Comparison of ENCODE assay signal across 14 cellular contexts in genomic region chr1:107840746-107841145, GRCh38.
DNase-seq lines count a peak whose midpoint lies in the region; ATAC-seq, FAIRE-seq and TF ChIP-seq lines count a peak whose summit lies in the region.
"Had no signal": no experiment of that assay in that cellular context is flagged by ENCODE, and none has a peak within 500 bp of the region (broad histone marks: within the 10 kb centered on the region; RNA-seq: fewer than 3 reads in every experiment).

No MANE protein-coding gene starts in this region.

- H3K27me3 ChIP-seq in small intestine (ENCODE audit: control insufficient read depth in 2 of 2, insufficient read depth in 2 of 2, low read length in 2 of 2) (no peaks in the 10 kb centered on the region), hepatocyte (no peaks in the 10 kb centered on the region), prostate gland (replicated peaks; ENCODE audit: insufficient read depth) (no peaks in the 10 kb centered on the region)
- H3K27me3 ChIP-seq: tibial artery had no signal

- FAIRE-seq in small intestine (lab: Jason Lieb, UNC), result no peak
- FAIRE-seq: GM12891, kidney had no signal

- H3K27ac ChIP-seq in small intestine (ENCODE audit: low read depth in 1 of 2, low read length in 1 of 2), result no peak overlapping the region
- no peak overlapping the region for H3K27ac ChIP-seq in hepatocyte
- no peak overlapping the region for H3K27ac ChIP-seq in prostate gland
- H3K27ac ChIP-seq: tibial artery had no signal

- WGBS in small intestine, 3 donors, result 22 to 50% (median 50%) methylated on average over 1 of the region's 1 CpG
- 62% methylated on average over 1 of the region's 1 CpG for WGBS in hepatocyte (ENCODE audit: low lambda C conversion rate, missing lambda C conversion rate)
- WGBS in prostate gland, result 11% methylated on average over 1 of the region's 1 CpG

- intact Hi-C loops in activated CD8-positive, alpha-beta T cell treated with anti-CD3 and anti-CD28 coated beads for 36 hours (cut with micrococcal nuclease), result no loop called here
- intact Hi-C loops in prostate gland (cut with DNase I), result no loop called here

- DNase-seq in activated CD8-positive, alpha-beta memory T cell treated with anti-CD3 and anti-CD28 coated beads, Interleukin-2, amount 10 ng/mL, durations not matched to agents 7 days and 5 days, result no peak
- DNase-seq in activated CD8-positive, alpha-beta memory T cell treated with anti-CD3 and anti-CD28 coated beads, Interleukin-2, amount 50 U/mL, for 4 hours, result no peak
- DNase-seq in Kasumi-1 (lab: John Stamatoyannopoulos, UW) (peak; percentile 36 to 60), small intestine (peak; percentile 31), left lobe of liver (ENCODE audit: low spot score) (no peak), hepatocyte (ENCODE audit: low spot score) (no peak), prostate gland (ENCODE audit: low spot score) (no peak)
- no peak for DNase-seq in activated CD8-positive, alpha-beta T cell treated with anti-CD3 and anti-CD28 coated beads for 36 hours
- DNase-seq: DMS79, kidney, NCI-H1048, NCI-H446, tibial artery had no signal

- TF ChIP-seq POLR2A in prostate gland (IDR thresholded peaks at IDR 0.05), result no peak

- peak overlapping the region; percentile 1 for H3K4me3 Mint-ChIP-seq in activated CD8-positive, alpha-beta memory T cell treated with anti-CD3 and anti-CD28 coated beads, Interleukin-2, amount 10 ng/mL, durations not matched to agents 7 days and 5 days
- H3K4me3 Mint-ChIP-seq in activated CD8-positive, alpha-beta T cell treated with anti-CD3 and anti-CD28 coated beads for 36 hours, result peak overlapping the region; percentile 2

- peak overlapping the region; percentile 37 for H3K27ac Mint-ChIP-seq in activated CD8-positive, alpha-beta memory T cell treated with anti-CD3 and anti-CD28 coated beads, Interleukin-2, amount 10 ng/mL, durations not matched to agents 7 days and 5 days
- H3K27ac Mint-ChIP-seq in activated CD8-positive, alpha-beta T cell treated with anti-CD3 and anti-CD28 coated beads for 36 hours, result peak overlapping the region; percentile 62

- no peak overlapping the region for H3K4me2 ChIP-seq in hepatocyte

- no peaks in the 10 kb centered on the region for H3K9me2 ChIP-seq in hepatocyte (replicated peaks; ENCODE audit: insufficient read depth)

- no peaks in the 10 kb centered on the region for H3K36me3 ChIP-seq in small intestine (ENCODE audit: control insufficient read depth in 2 of 2, insufficient read depth in 2 of 2, low read length in 2 of 2)
- H3K36me3 ChIP-seq in hepatocyte (replicated peaks; ENCODE audit: insufficient read depth, low read depth), result no peaks in the 10 kb centered on the region
- no peaks in the 10 kb centered on the region for H3K36me3 ChIP-seq in prostate gland
- H3K36me3 ChIP-seq: tibial artery had no signal

- H3K9me3 ChIP-seq in small intestine (ENCODE audit: control insufficient read depth, low read depth) (no peaks in the 10 kb centered on the region), hepatocyte (ENCODE audit: low read depth) (no peaks in the 10 kb centered on the region), prostate gland (no peaks in the 10 kb centered on the region)
- H3K9me3 ChIP-seq: tibial artery had no signal

- POLR2A ChIA-PET in activated CD8-positive, alpha-beta T cell treated with anti-CD3 and anti-CD28 coated beads for 36 hours (lab: Charles Lee), result interaction anchor here (0.9 kb wide), 1 partner anchor 124 kb away, joined by 3 read pairs; no protein-coding TSS in a partner anchor

- H3K4me3 ChIP-seq in small intestine (ENCODE audit: low read depth in 1 of 2, low read length in 2 of 2), result no peak overlapping the region
- no peak overlapping the region for H3K4me3 ChIP-seq in hepatocyte
- H3K4me3 ChIP-seq in prostate gland, result no peak overlapping the region
- H3K4me3 ChIP-seq: tibial artery had no signal

- peaks cover 4% of the 10 kb centered on the region for H3K9me3 Mint-ChIP-seq in activated CD8-positive, alpha-beta memory T cell treated with anti-CD3 and anti-CD28 coated beads, Interleukin-2, amount 10 ng/mL, durations not matched to agents 7 days and 5 days (ENCODE audit: low read depth)
- peaks cover 15% of the 10 kb centered on the region for H3K9me3 Mint-ChIP-seq in activated CD8-positive, alpha-beta T cell treated with anti-CD3 and anti-CD28 coated beads for 36 hours

- H3K79me2 ChIP-seq in hepatocyte, result no peaks in the 10 kb centered on the region

- no peaks in the 10 kb centered on the region for H3K4me1 ChIP-seq in small intestine (ENCODE audit: control insufficient read depth in 2 of 2, insufficient read depth in 1 of 2, low read depth in 1 of 2, low read length in 1 of 2)
- H3K4me1 ChIP-seq in hepatocyte (ENCODE audit: insufficient read depth), result no peaks in the 10 kb centered on the region
- no peaks in the 10 kb centered on the region for H3K4me1 ChIP-seq in prostate gland (replicated peaks)
- H3K4me1 ChIP-seq: tibial artery had no signal

- H3K4me1 Mint-ChIP-seq in activated CD8-positive, alpha-beta memory T cell treated with anti-CD3 and anti-CD28 coated beads, Interleukin-2, amount 10 ng/mL, durations not matched to agents 7 days and 5 days, result peaks cover 47% of the 10 kb centered on the region
- H3K4me1 Mint-ChIP-seq in activated CD8-positive, alpha-beta T cell treated with anti-CD3 and anti-CD28 coated beads for 36 hours (ENCODE audit: low read depth), result peaks cover 79% of the 10 kb centered on the region

- CTCF ChIA-PET in activated CD8-positive, alpha-beta memory T cell treated with anti-CD3 and anti-CD28 coated beads, Interleukin-2, amount 10 ng/mL, durations not matched to agents 7 days and 5 days (lab: Charles Lee), result no interaction called here
- CTCF ChIA-PET in activated CD8-positive, alpha-beta T cell treated with anti-CD3 and anti-CD28 coated beads for 36 hours (lab: Charles Lee), result interaction anchor here (1.3 kb wide), 1 partner anchor 24 kb away, joined by 3 read pairs; no protein-coding TSS in a partner anchor

- no peak overlapping the region for H2AFZ ChIP-seq in hepatocyte

- no peak for TF ChIP-seq CTCF in activated CD8-positive, alpha-beta T cell treated with anti-CD3 and anti-CD28 coated beads for 36 hours (IDR thresholded peaks at IDR 0.05)
- TF ChIP-seq CTCF in hepatocyte (IDR thresholded peaks at IDR 0.05; ENCODE audit: poor library complexity) (no peak), prostate gland (IDR thresholded peaks at IDR 0.05) (no peak)

- peak; percentile 39 for ATAC-seq in activated CD8-positive, alpha-beta memory T cell treated with anti-CD3 and anti-CD28 coated beads, Interleukin-2, amount 10 ng/mL, durations not matched to agents 7 days and 5 days
- ATAC-seq in activated CD8-positive, alpha-beta T cell treated with anti-CD3 and anti-CD28 coated beads for 36 hours, result no peak
- no peak for ATAC-seq in left lobe of liver

- no peaks in the 10 kb centered on the region for H4K20me1 ChIP-seq in hepatocyte (ENCODE audit: insufficient read depth, poor library complexity, severe bottlenecking)

- H3K36me3 Mint-ChIP-seq in activated CD8-positive, alpha-beta memory T cell treated with anti-CD3 and anti-CD28 coated beads, Interleukin-2, amount 10 ng/mL, durations not matched to agents 7 days and 5 days, result peaks cover 17% of the 10 kb centered on the region
- peaks cover 17% of the 10 kb centered on the region for H3K36me3 Mint-ChIP-seq in activated CD8-positive, alpha-beta T cell treated with anti-CD3 and anti-CD28 coated beads for 36 hours (ENCODE audit: low read depth)

- no peaks in the 10 kb centered on the region for H3K27me3 Mint-ChIP-seq in activated CD8-positive, alpha-beta memory T cell treated with anti-CD3 and anti-CD28 coated beads, Interleukin-2, amount 10 ng/mL, durations not matched to agents 7 days and 5 days
- no peaks in the 10 kb centered on the region for H3K27me3 Mint-ChIP-seq in activated CD8-positive, alpha-beta T cell treated with anti-CD3 and anti-CD28 coated beads for 36 hours

Comparison
In these comparisons a context has a peak if more than half of its experiments do, and no peak if none do; other contexts are left out.
1. DNase-seq: peak in Kasumi-1 (2 of 2) and small intestine (single experiment); none in activated CD8-positive, alpha-beta memory T cell treated with anti-CD3 and anti-CD28 coated beads, Interleukin-2, amount 10 ng/mL, durations not matched to agents 7 days and 5 days (single experiment), activated CD8-positive, alpha-beta memory T cell treated with anti-CD3 and anti-CD28 coated beads, Interleukin-2, amount 50 U/mL, for 4 hours (single experiment), activated CD8-positive, alpha-beta T cell treated with anti-CD3 and anti-CD28 coated beads for 36 hours (single experiment), left lobe of liver (single experiment), hepatocyte (single experiment) and prostate gland (single experiment).